Comparison of ENCODE assay signal across 15 cellular contexts in the genomic region with DNA sequence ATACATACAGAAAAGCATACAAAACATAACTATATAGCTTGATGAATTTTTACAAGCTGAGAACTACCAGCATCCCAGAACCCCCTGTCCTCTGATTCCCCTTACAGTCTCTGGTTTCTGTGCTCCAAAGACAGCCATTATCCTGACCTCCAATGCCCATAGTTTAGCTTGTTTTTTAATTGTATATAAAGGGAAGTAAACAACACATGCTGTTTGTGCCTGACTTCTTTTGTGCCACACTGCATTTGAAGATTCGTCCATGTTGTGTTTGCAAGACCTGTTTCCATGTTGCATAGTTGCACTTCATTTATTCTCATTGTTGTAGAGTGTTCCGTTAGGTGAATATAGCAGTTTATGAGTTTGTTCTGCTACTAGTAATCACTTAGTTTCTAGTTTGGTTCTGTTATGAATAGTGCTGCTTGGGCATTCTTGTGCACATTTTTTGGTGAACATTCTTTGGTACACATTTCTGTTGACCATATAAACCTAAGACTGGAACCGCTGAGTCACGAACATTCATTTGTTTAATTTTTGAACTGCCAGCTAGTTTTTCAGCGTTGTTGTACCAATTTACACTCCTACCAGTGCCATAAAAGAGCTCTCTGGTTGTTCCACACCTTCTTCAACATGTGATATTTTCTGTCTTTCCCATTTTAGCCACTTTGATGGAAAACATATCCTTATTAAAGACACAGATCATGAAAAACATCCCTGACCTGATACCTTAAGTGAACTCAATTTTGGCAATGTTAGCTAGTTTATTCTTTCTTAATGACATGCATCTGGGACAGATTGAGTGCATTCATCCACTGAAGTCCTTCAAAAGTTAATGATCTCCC.
A peak's percentile ranks its signal among the peaks of the same experiment; 100 is the strongest.
DNase-seq lines count a peak whose midpoint lies in the region; FAIRE-seq and TF ChIP-seq lines count a peak whose summit lies in the region.
"Had no signal": no experiment of that assay in that cellular context is flagged by ENCODE, and none has a peak within 500 bp of the region (broad histone marks: within the 10 kb centered on the region; RNA-seq: fewer than 3 reads in every experiment).

No MANE protein-coding gene starts in this region.

- H3K9me3 ChIP-seq in H1 (ENCODE audit: insufficient read depth in 2 of 2, low read depth in 1 of 2, low read length in 1 of 2): no peaks in the 10 kb centered on the region
- H3K9me3 ChIP-seq: Peyer's patch had no signal

- H2BK5ac ChIP-seq in H1 (ENCODE audit: low read depth, low read length): no peak overlapping the region

- H3K4me1 Mint-ChIP-seq in mesothelial cell of epicardium: peaks cover 25% of the 10 kb centered on the region

- H3K79me2 ChIP-seq in H1 (ENCODE audit: control insufficient read depth in 1 of 2, insufficient read depth in 2 of 2, low read length in 2 of 2): no peaks in the 10 kb centered on the region

- POLR2A ChIA-PET in H1 (lab: Charles Lee; ENCODE audit: partially characterized antibody): no interaction called here

- H4K8ac ChIP-seq in H1 (ENCODE audit: extremely low read depth, insufficient read depth, low read length): no peak overlapping the region

- no peak overlapping the region for H4K91ac ChIP-seq in H1 (replicated peaks; ENCODE audit: insufficient read length, low read length)

- H4K5ac ChIP-seq in H1 (ENCODE audit: insufficient read length, low read depth, low read length): no peak overlapping the region

- H3K27ac Mint-ChIP-seq in mesothelial cell of epicardium: peak overlapping the region; percentile 75
- H3K27ac Mint-ChIP-seq: activated naive CD4-positive, alpha-beta T cell treated with anti-CD3 and anti-CD28 coated beads for 36 hours had no signal

- H2BK120ac ChIP-seq in H1 (replicated peaks; ENCODE audit: low read depth, low read length): no peak overlapping the region

- H3K36me3 Mint-ChIP-seq in mesothelial cell of epicardium: peaks cover 25% of the 10 kb centered on the region

- H3K27ac ChIP-seq in H1 (ENCODE audit: low read depth, low read length): no peak overlapping the region

- no peak overlapping the region for H3K9ac ChIP-seq in H1 (replicated peaks in 1 of 4; ENCODE audit: extremely low read depth in 1 of 4, low read depth in 3 of 4, low read length in 3 of 4)

- H3K36me3 ChIP-seq in H1 (ENCODE audit: control insufficient read depth in 2 of 4, insufficient read depth in 4 of 4, low read length in 3 of 4): no peaks in the 10 kb centered on the region
- H3K36me3 ChIP-seq: Peyer's patch had no signal

- no peaks in the 10 kb centered on the region for H3K27me3 Mint-ChIP-seq in mesothelial cell of epicardium (ENCODE audit: low read depth)

- no peaks in the 10 kb centered on the region for H3K27me3 ChIP-seq in H1 (replicated peaks in 1 of 4; ENCODE audit: control insufficient read depth in 3 of 4, extremely low read depth in 1 of 4, insufficient read depth in 3 of 4, low read length in 3 of 4)
- H3K27me3 ChIP-seq: Peyer's patch had no signal

- H3K4me2 ChIP-seq in H1 (ENCODE audit: insufficient read depth in 1 of 2, low read depth in 2 of 2, low read length in 2 of 2): no peak overlapping the region

- no peak overlapping the region for H2BK12ac ChIP-seq in H1 (ENCODE audit: low read depth, low read length)

- no peak for TF ChIP-seq EP300 in H1 (IDR thresholded peaks at IDR 0.05; ENCODE audit: borderline replicate concordance in 1 of 2, low read depth in 2 of 2, low read length in 2 of 2)

- no peak for FAIRE-seq in H1 (lab: Jason Lieb, UNC)
- FAIRE-seq: small intestine had no signal

- no peaks in the 10 kb centered on the region for H4K20me1 ChIP-seq in H1 (replicated peaks in 1 of 2; ENCODE audit: control insufficient read depth in 1 of 2, insufficient read depth in 2 of 2, low read length in 2 of 2)

- TF ChIP-seq CTCF in H1 (IDR thresholded peaks at IDR 0.05; ENCODE audit: control extremely low read depth in 1 of 3, insufficient read depth in 1 of 3, low read depth in 1 of 3, low read length in 3 of 3) (no peak), mesothelial cell of epicardium (IDR thresholded peaks at IDR 0.05; ENCODE audit: unreplicated experiment) (no peak)

- H3K23ac ChIP-seq in H1 (ENCODE audit: insufficient read length): peak overlapping the region; percentile 84

- DNase-seq in AG08396 (ENCODE audit: low spot score) (peak; percentile 39), HS-27A (ENCODE audit: low read depth) (peak; percentile 15), H1 (ENCODE audit: low read depth in 1 of 2, low spot score in 2 of 2) (no peak), mesothelial cell of epicardium (ENCODE audit: low spot score in 2 of 2, unreplicated experiment in 2 of 2) (no peak), NCI-H748 (lab: John Stamatoyannopoulos, UW; ENCODE audit: unreplicated experiment) (no peak), NCI-H1092 treated with DMSO at 0.1 percent for 48 hours (lab: John Stamatoyannopoulos, UW) (no peak), ecto neural progenitor cell (ENCODE audit: low spot score) (no peak), D341Med (ENCODE audit: low spot score) (no peak)
- DNase-seq: activated CD8-positive, alpha-beta memory T cell treated with anti-CD3 and anti-CD28 coated beads, Interleukin-2, amount 50 U/mL, for 4 hours; activated naive CD4-positive, alpha-beta T cell treated with anti-CD3 and anti-CD28 coated beads for 36 hours; erythroblast; NCI-H1417; NCI-H510A; Peyer's patch; small intestine had no signal

- H3K4me3 ChIP-seq in H1 (ENCODE audit: extremely low read depth in 1 of 4, insufficient read depth in 2 of 4, low read depth in 3 of 4, low read length in 4 of 4): no peak overlapping the region
- H3K4me3 ChIP-seq: Peyer's patch had no signal

- H3K4me1 ChIP-seq in H1 (replicated peaks in 1 of 4; ENCODE audit: control insufficient read depth in 3 of 4, insufficient read depth in 4 of 4, low read length in 3 of 4): no peaks in the 10 kb centered on the region
- H3K4me1 ChIP-seq: Peyer's patch had no signal

- WGBS in H1 (ENCODE audit: extremely low coverage in 1 of 2, insufficient coverage in 1 of 2, insufficient read length in 1 of 2, insufficient replicate concordance in 2 of 2, low coverage in 1 of 2, low lambda C conversion rate in 2 of 2, missing lambda C conversion rate in 1 of 2), 2 experiments: 92% methylated on average over 5 of the region's 5 CpGs; no CpG with 5 or more reads in 1 of the 2 experiments

- H3K4ac ChIP-seq in H1 (replicated peaks; ENCODE audit: insufficient read length, low read depth, low read length): no peak overlapping the region

- H2BK15ac ChIP-seq in H1 (ENCODE audit: low read length): no peak overlapping the region

- no peak overlapping the region for H3K18ac ChIP-seq in H1 (ENCODE audit: extremely low read depth, low read length)

- peaks cover 34% of the 10 kb centered on the region for H3K9me3 Mint-ChIP-seq in mesothelial cell of epicardium
- H3K9me3 Mint-ChIP-seq: activated naive CD4-positive, alpha-beta T cell treated with anti-CD3 and anti-CD28 coated beads for 36 hours had no signal

- H3K23me2 ChIP-seq in H1 (ENCODE audit: low read depth, low read length): no peaks in the 10 kb centered on the region; the same call in 1 of the 2 replicates

- no peak overlapping the region for H2BK20ac ChIP-seq in H1 (ENCODE audit: low read length)

- CTCF ChIA-PET in H1 (lab: Charles Lee; ENCODE audit: partially characterized antibody): interaction anchor here (0.8 to 2.0 kb wide), 7 partner anchors 8 to 216 kb away, joined by 3 to 6 read pairs (median 4); no protein-coding TSS in a partner anchor

- H3K14ac ChIP-seq in H1 (ENCODE audit: insufficient read length): no peak overlapping the region

- peak overlapping the region; percentile 7; the same call in 1 of the 2 replicates for H2AFZ ChIP-seq in H1 (ENCODE audit: low read length)

- no peak for TF ChIP-seq RAD21 in H1 (IDR thresholded peaks at IDR 0.05 in 1 of 2, conservative IDR thresholded peaks at IDR 0.05 in 1 of 2; ENCODE audit: low read depth in 2 of 2, low read length in 2 of 2)

- no peak overlapping the region for H3K56ac ChIP-seq in H1 (replicated peaks; ENCODE audit: insufficient read length, low read depth, low read length)

- H2AK5ac ChIP-seq in H1 (ENCODE audit: low read depth, low read length): no peak overlapping the region

- no peak overlapping the region for H3K4me3 Mint-ChIP-seq in mesothelial cell of epicardium
- H3K4me3 Mint-ChIP-seq: activated naive CD4-positive, alpha-beta T cell treated with anti-CD3 and anti-CD28 coated beads for 36 hours had no signal

- TF ChIP-seq POLR2A in H1 (IDR thresholded peaks at IDR 0.05; ENCODE audit: control extremely low read depth in 1 of 2, low read depth in 2 of 2, low read length in 2 of 2): no peak

- no peaks in the 10 kb centered on the region for H3K79me1 ChIP-seq in H1 (ENCODE audit: low read depth, low read length)

TF ChIP-seq in H1, 55 proteins besides CTCF, POLR2A, EP300 and RAD21:
- TF ChIP-seq NRF1 (IDR thresholded peaks at IDR 0.05; ENCODE audit: low read depth, low read length) (no peak), KDM1A (IDR thresholded peaks at IDR 0.05; ENCODE audit: borderline replicate concordance, low read length) (no peak), POU5F1 (IDR thresholded peaks at IDR 0.05; ENCODE audit: low read depth, low read length) (no peak), BRCA1 (IDR thresholded peaks at IDR 0.05; ENCODE audit: low read depth, low read length) (no peak), GTF2F1 (IDR thresholded peaks at IDR 0.05; ENCODE audit: borderline replicate concordance, low read depth, low read length) (no peak)
- TF ChIP-seq, protein P1, sequence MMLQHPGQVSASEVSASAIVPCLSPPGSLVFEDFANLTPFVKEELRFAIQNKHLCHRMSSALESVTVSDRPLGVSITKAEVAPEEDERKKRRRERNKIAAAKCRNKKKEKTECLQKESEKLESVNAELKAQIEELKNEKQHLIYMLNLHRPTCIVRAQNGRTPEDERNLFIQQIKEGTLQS (IDR thresholded peaks at IDR 0.05; ENCODE audit: insufficient read depth, low read depth, low read length): no peak
- TF ChIP-seq, protein P2, sequence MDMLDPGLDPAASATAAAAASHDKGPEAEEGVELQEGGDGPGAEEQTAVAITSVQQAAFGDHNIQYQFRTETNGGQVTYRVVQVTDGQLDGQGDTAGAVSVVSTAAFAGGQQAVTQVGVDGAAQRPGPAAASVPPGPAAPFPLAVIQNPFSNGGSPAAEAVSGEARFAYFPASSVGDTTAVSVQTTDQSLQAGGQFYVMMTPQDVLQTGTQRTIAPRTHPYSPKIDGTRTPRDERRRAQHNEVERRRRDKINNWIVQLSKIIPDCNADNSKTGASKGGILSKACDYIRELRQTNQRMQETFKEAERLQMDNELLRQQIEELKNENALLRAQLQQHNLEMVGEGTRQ (IDR thresholded peaks at IDR 0.05; ENCODE audit: low read length): no peak
TF ChIP-seq in H1: peak in this region for 0.

Comparison
In these comparisons a context has a peak if more than half of its experiments do, and no peak if none do; other contexts are left out.
1. DNase-seq: peak in AG08396 (single experiment) and HS-27A (single experiment); none in H1 (0 of 2), mesothelial cell of epicardium (0 of 2), NCI-H748 (single experiment), NCI-H1092 treated with DMSO at 0.1 percent for 48 hours (single experiment), ecto neural progenitor cell (single experiment) and D341Med (single experiment).